Comparison of ENCODE assay signal across 14 cellular contexts in genomic region chr21:46142581-46143473, GRCh38. TPM values are rescaled to one million over a fixed set of nuclear protein-coding genes. Genes with fewer than 3 reads are reported as not detected.
A peak's percentile ranks its signal among the peaks of the same experiment; 100 is the strongest.
DNase-seq lines count a peak whose midpoint lies in the region; ATAC-seq and TF ChIP-seq lines count a peak whose summit lies in the region.
"Had no signal": no experiment of that assay in that cellular context is flagged by ENCODE, and none has a peak within 500 bp of the region (broad histone marks: within the 10 kb centered on the region; RNA-seq: fewer than 3 reads in every experiment).

No MANE protein-coding gene starts in this region.

- H3K27me3 Mint-ChIP-seq in activated CD4-positive, alpha-beta T cell treated with anti-CD3 and anti-CD28 coated beads, Interleukin-2, amount 10 ng/mL, durations not matched to agents 24 days and 14 days = no peaks in the 10 kb centered on the region
- H3K27me3 Mint-ChIP-seq in activated CD4-positive, alpha-beta T cell treated with anti-CD3 and anti-CD28 coated beads, Interleukin-2, amount 10 ng/mL, durations not matched to agents 7 days and 5 days = no peaks in the 10 kb centered on the region
- peaks cover 2% of the 10 kb centered on the region for H3K27me3 Mint-ChIP-seq in endothelial cell (ENCODE audit: unreplicated experiment)

- no peak overlapping the region for H3K27ac Mint-ChIP-seq in activated CD4-positive, alpha-beta T cell treated with anti-CD3 and anti-CD28 coated beads, Interleukin-2, amount 10 ng/mL, durations not matched to agents 24 days and 14 days
- no peak overlapping the region for H3K27ac Mint-ChIP-seq in activated CD4-positive, alpha-beta T cell treated with anti-CD3 and anti-CD28 coated beads, Interleukin-2, amount 10 ng/mL, durations not matched to agents 7 days and 5 days
- no peak overlapping the region for H3K27ac Mint-ChIP-seq in endothelial cell (ENCODE audit: unreplicated experiment)

- WGBS in right cardiac atrium = 85% methylated on average over 21 of the region's 21 CpGs

- no peaks in the 10 kb centered on the region for H3K4me1 ChIP-seq in right cardiac atrium (ENCODE audit: control insufficient read depth, insufficient read depth, low read length)
- H3K4me1 ChIP-seq: Peyer's patch had no signal

- peak in 1 of 2 donors; percentile 5 for ATAC-seq in right cardiac atrium
- ATAC-seq in GM21528 (IDR thresholded peaks at IDR 0.05; ENCODE audit: low FRiP score, unreplicated experiment) = no peak
- no peak for ATAC-seq in HG02759 (IDR thresholded peaks at IDR 0.05; ENCODE audit: unreplicated experiment)

- no peaks in the 10 kb centered on the region for H3K9me3 ChIP-seq in right cardiac atrium (ENCODE audit: control insufficient read depth, low read length)
- H3K9me3 ChIP-seq: Caco-2, Peyer's patch, suprapubic skin had no signal

- intact Hi-C loops in activated CD4-positive, alpha-beta T cell treated with anti-CD3 and anti-CD28 coated beads, Interleukin-2, amount 10 ng/mL, durations not matched to agents 24 days and 14 days (cut with micrococcal nuclease) = loop anchor here (1.0 to 5.0 kb wide), 4 partner anchors 41 to 314 kb away; partner anchors contain the start of genes DIP2A, LSS and SPATC1L
- intact Hi-C loops in right cardiac atrium (cut with DNase I) = loop anchor here in 1 of 4 donors (10.0 kb wide), 1 partner anchor 92 kb away; no protein-coding TSS in a partner anchor

- POLR2A ChIA-PET in activated CD4-positive, alpha-beta T cell treated with anti-CD3 and anti-CD28 coated beads, Interleukin-2, amount 10 ng/mL, durations not matched to agents 7 days and 5 days (lab: Charles Lee) = no interaction called here

- H3K36me3 Mint-ChIP-seq in activated CD4-positive, alpha-beta T cell treated with anti-CD3 and anti-CD28 coated beads, Interleukin-2, amount 10 ng/mL, durations not matched to agents 24 days and 14 days (ENCODE audit: low read depth) = no peaks in the 10 kb centered on the region
- no peaks in the 10 kb centered on the region for H3K36me3 Mint-ChIP-seq in activated CD4-positive, alpha-beta T cell treated with anti-CD3 and anti-CD28 coated beads, Interleukin-2, amount 10 ng/mL, durations not matched to agents 7 days and 5 days (ENCODE audit: low read depth)
- H3K36me3 Mint-ChIP-seq in endothelial cell (ENCODE audit: low read depth, unreplicated experiment) = no peaks in the 10 kb centered on the region
- H3K36me3 Mint-ChIP-seq: T-cell had no signal

- H3K27me3 ChIP-seq in right cardiac atrium (ENCODE audit: control insufficient read depth, insufficient read depth) = no peaks in the 10 kb centered on the region
- H3K27me3 ChIP-seq: Peyer's patch had no signal

- no peak for TF ChIP-seq CTCF in endothelial cell (IDR thresholded peaks at IDR 0.05; ENCODE audit: unreplicated experiment)

- H3K9me3 Mint-ChIP-seq in activated CD4-positive, alpha-beta T cell treated with anti-CD3 and anti-CD28 coated beads, Interleukin-2, amount 10 ng/mL, durations not matched to agents 24 days and 14 days = no peaks in the 10 kb centered on the region
- H3K9me3 Mint-ChIP-seq in activated CD4-positive, alpha-beta T cell treated with anti-CD3 and anti-CD28 coated beads, Interleukin-2, amount 10 ng/mL, durations not matched to agents 7 days and 5 days = peaks cover 2% of the 10 kb centered on the region
- no peaks in the 10 kb centered on the region for H3K9me3 Mint-ChIP-seq in endothelial cell (ENCODE audit: unreplicated experiment)
- H3K9me3 Mint-ChIP-seq: neural crest cell, T-cell had no signal

- CTCF ChIA-PET in activated CD4-positive, alpha-beta T cell treated with anti-CD3 and anti-CD28 coated beads, Interleukin-2, amount 10 ng/mL, durations not matched to agents 7 days and 5 days (lab: Charles Lee) = interaction anchor here (0.6 to 3.1 kb wide), 15 partner anchors 11 to 570 kb away, joined by 3 to 24 read pairs (median 4); no protein-coding TSS in a partner anchor

- no peak overlapping the region for H3K4me3 Mint-ChIP-seq in activated CD4-positive, alpha-beta T cell treated with anti-CD3 and anti-CD28 coated beads, Interleukin-2, amount 10 ng/mL, durations not matched to agents 24 days and 14 days
- no peak overlapping the region for H3K4me3 Mint-ChIP-seq in activated CD4-positive, alpha-beta T cell treated with anti-CD3 and anti-CD28 coated beads, Interleukin-2, amount 10 ng/mL, durations not matched to agents 7 days and 5 days
- H3K4me3 Mint-ChIP-seq in endothelial cell (ENCODE audit: unreplicated experiment) = no peak overlapping the region

- H3K4me3 ChIP-seq in right cardiac atrium (ENCODE audit: low read length) = no peak overlapping the region

- H3K27ac ChIP-seq in right cardiac atrium (ENCODE audit: low read length) = no peak overlapping the region
- H3K27ac ChIP-seq: coronary artery had no signal

- DNase-seq in activated CD4-positive, alpha-beta T cell treated with anti-CD3 and anti-CD28 coated beads, Interleukin-2, amount 10 ng/mL, durations not matched to agents 24 days and 14 days = peak; percentile 74
- no peak for DNase-seq in activated CD4-positive, alpha-beta T cell treated with anti-CD3 and anti-CD28 coated beads, Interleukin-2, amount 10 ng/mL, durations not matched to agents 7 days and 5 days
- DNase-seq in OCI-M1 (lab: John Stamatoyannopoulos, UW) (peak; percentile 24), right cardiac atrium (peak; percentile 15 to 55 (median 51)), endothelial cell (ENCODE audit: low spot score) (no peak)
- DNase-seq in stimulated activated CD8-positive, alpha-beta memory T cell treated with anti-CD3 and anti-CD28 coated beads, Interleukin-4, amount 100 ng/mL, for 48 hours = peak; percentile 35

- H3K4me1 Mint-ChIP-seq in activated CD4-positive, alpha-beta T cell treated with anti-CD3 and anti-CD28 coated beads, Interleukin-2, amount 10 ng/mL, durations not matched to agents 24 days and 14 days = peaks cover 11% of the 10 kb centered on the region
- H3K4me1 Mint-ChIP-seq in activated CD4-positive, alpha-beta T cell treated with anti-CD3 and anti-CD28 coated beads, Interleukin-2, amount 10 ng/mL, durations not matched to agents 7 days and 5 days = peaks cover 10% of the 10 kb centered on the region
- H3K4me1 Mint-ChIP-seq in endothelial cell (ENCODE audit: unreplicated experiment) = peaks cover 3% of the 10 kb centered on the region

RNA-seq across cellular contexts. Expression of gene FTCD, which starts 12.6 kb away (rescaled TPM):
- 0.30 and 0.43 TPM in 2 replicates for total RNA-seq in activated CD4-positive, alpha-beta T cell treated with anti-CD3 and anti-CD28 coated beads, Interleukin-2, amount 10 ng/mL, durations not matched to agents 24 days and 14 days
- total RNA-seq in activated CD4-positive, alpha-beta T cell treated with anti-CD3 and anti-CD28 coated beads, Interleukin-2, amount 10 ng/mL, durations not matched to agents 7 days and 5 days = not detected
- total RNA-seq in right cardiac atrium = 1 to 10 TPM; 1.6 to 3.5 (median 2.0) TPM
- polyA plus RNA-seq in right cardiac atrium = 1.00 TPM
- total RNA-seq in endothelial cell (ENCODE audit: unreplicated experiment) = 1.5 TPM
- total RNA-seq: suprapubic skin had no signal

RNA-seq across cellular contexts. Expression of gene SPATC1L, which starts 41.4 kb away (rescaled TPM):
- total RNA-seq in activated CD4-positive, alpha-beta T cell treated with anti-CD3 and anti-CD28 coated beads, Interleukin-2, amount 10 ng/mL, durations not matched to agents 24 days and 14 days = 10.8 and 12.0 TPM in 2 replicates
- total RNA-seq in activated CD4-positive, alpha-beta T cell treated with anti-CD3 and anti-CD28 coated beads, Interleukin-2, amount 10 ng/mL, durations not matched to agents 7 days and 5 days = 1 to 10 TPM; 6.1 to 6.3 TPM
- total RNA-seq in right cardiac atrium (10 to 100 TPM in 3 of 4 donors, 1 to 10 TPM in 1; 8.8 to 12.0 (median 11.6) TPM), endothelial cell (ENCODE audit: unreplicated experiment) (25.3 TPM)
- polyA plus RNA-seq in right cardiac atrium = 10.3 TPM

RNA-seq across cellular contexts. Expression of gene COL6A2, which starts 44.9 kb away (rescaled TPM):
- total RNA-seq in activated CD4-positive, alpha-beta T cell treated with anti-CD3 and anti-CD28 coated beads, Interleukin-2, amount 10 ng/mL, durations not matched to agents 24 days and 14 days = 2.0 and 2.3 TPM in 2 replicates
- 1 to 10 TPM; 2.3 to 2.5 TPM for total RNA-seq in activated CD4-positive, alpha-beta T cell treated with anti-CD3 and anti-CD28 coated beads, Interleukin-2, amount 10 ng/mL, durations not matched to agents 7 days and 5 days
- total RNA-seq in right cardiac atrium (100 to 1,000 TPM; 198 to 323 (median 274) TPM), endothelial cell (ENCODE audit: unreplicated experiment) (378 TPM)
- polyA plus RNA-seq in right cardiac atrium = 210 TPM

Comparison
In these comparisons a context has a peak if more than half of its experiments do, and no peak if none do; other contexts are left out.
1. DNase-seq: peak in activated CD4-positive, alpha-beta T cell treated with anti-CD3 and anti-CD28 coated beads, Interleukin-2, amount 10 ng/mL, durations not matched to agents 24 days and 14 days (single experiment), OCI-M1 (single experiment), right cardiac atrium (3 of 3) and stimulated activated CD8-positive, alpha-beta memory T cell treated with anti-CD3 and anti-CD28 coated beads, Interleukin-4, amount 100 ng/mL, for 48 hours (single experiment); none in activated CD4-positive, alpha-beta T cell treated with anti-CD3 and anti-CD28 coated beads, Interleukin-2, amount 10 ng/mL, durations not matched to agents 7 days and 5 days (single experiment) and endothelial cell (single experiment).
2. RNA of gene COL6A2, which starts 44.9 kb away (total RNA-seq): 378 TPM in endothelial cell (single experiment) and 198 to 323 TPM in right cardiac atrium; 2.3 to 2.5 TPM in activated CD4-positive, alpha-beta T cell treated with anti-CD3 and anti-CD28 coated beads, Interleukin-2, amount 10 ng/mL, durations not matched to agents 7 days and 5 days and 2.0 to 2.3 TPM in activated CD4-positive, alpha-beta T cell treated with anti-CD3 and anti-CD28 coated beads, Interleukin-2, amount 10 ng/mL, durations not matched to agents 24 days and 14 days; every median in the first group is over 10 times any median in the second.